ENCODE assay signal across 19 cellular contexts in the genomic region with DNA sequence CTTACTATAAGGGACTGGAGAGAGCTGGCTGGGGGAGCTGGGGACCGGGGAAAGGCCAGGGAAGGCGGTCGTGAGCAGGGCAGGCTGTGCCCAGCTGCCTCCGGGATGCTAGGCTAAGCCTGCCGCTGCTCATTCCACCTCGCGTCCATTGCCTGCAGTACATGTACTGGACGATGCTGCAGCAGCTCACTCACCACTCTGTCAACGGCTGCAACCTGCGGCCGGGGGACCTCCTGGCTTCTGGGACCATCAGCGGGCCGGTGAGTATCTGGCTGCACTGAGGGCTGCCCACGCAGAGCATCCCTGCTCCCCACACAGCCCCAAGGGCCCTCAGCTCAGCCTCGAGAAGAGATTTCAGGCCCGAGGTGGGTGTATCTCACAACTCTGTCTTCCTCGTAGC.
"Had no signal": no experiment of that assay in that cellular context is flagged by ENCODE, and none has a peak within 500 bp of the region (broad histone marks: within the 10 kb centered on the region; RNA-seq: fewer than 3 reads in every experiment).

No MANE protein-coding gene starts in this region.

- H2AFZ ChIP-seq: parathyroid adenoma had no signal

- H3K27me3 ChIP-seq: esophagus squamous epithelium, sigmoid colon had no signal

- H3K9ac ChIP-seq: parathyroid adenoma had no signal

- H3K9me3 ChIP-seq: esophagus squamous epithelium, sigmoid colon had no signal

- ATAC-seq: activated CD8-positive, alpha-beta memory T cell treated with anti-CD3 and anti-CD28 coated beads, Interleukin-2, amount 10 ng/mL, durations not matched to agents 7 days and 5 days; activated naive CD8-positive, alpha-beta T cell treated with anti-CD3 and anti-CD28 coated beads, Interleukin-2, amount 50 U/mL, for 24 hours; left ventricle myocardium superior; natural killer cell had no signal

- H3K27ac ChIP-seq: parathyroid adenoma, sigmoid colon, SK-N-MC had no signal

- H3K4me1 ChIP-seq: parathyroid adenoma had no signal

- H3K79me2 ChIP-seq: parathyroid adenoma had no signal

- H3K4me3 ChIP-seq: esophagus squamous epithelium, sigmoid colon, SK-N-MC had no signal

- DNase-seq: activated B cell treated with CpG ODN at 0.5 μM for 24 hours; activated CD4-positive, alpha-beta memory T cell treated with anti-CD3 and anti-CD28 coated beads, Interleukin-2, amount 10 ng/mL, durations not matched to agents 7 days and 5 days; activated CD4-positive, alpha-beta T cell treated with anti-CD3 and anti-CD28 coated beads for 48 hours; activated CD8-positive, alpha-beta memory T cell treated with anti-CD3 and anti-CD28 coated beads, Interleukin-2, amount 10 ng/mL, durations not matched to agents 7 days and 5 days; activated naive CD4-positive, alpha-beta T cell treated with anti-CD3 and anti-CD28 coated beads, Interleukin-2, amount 10 ng/mL, durations not matched to agents 7 days and 5 days; activated naive CD8-positive, alpha-beta T cell treated with anti-CD3 and anti-CD28 coated beads, Interleukin-2, amount 50 U/mL, for 24 hours; activated T-cell treated with anti-CD3 and anti-CD28 coated beads, Interleukin-2, amount 50 U/mL, for 1 hour; cerebellar nuclear complex; effector memory CD4-positive, alpha-beta T cell; esophagus squamous epithelium; left ventricle myocardium superior; natural killer cell; sigmoid colon; stimulated activated naive CD4-positive, alpha-beta T cell treated with Interleukin-2 at 50 U/mL for 16 hours; T-helper 1 cell; T-helper 9 cell; trophoblast cell had no signal
